ENCODE assay signal across 32 cellular contexts in the genomic region with DNA sequence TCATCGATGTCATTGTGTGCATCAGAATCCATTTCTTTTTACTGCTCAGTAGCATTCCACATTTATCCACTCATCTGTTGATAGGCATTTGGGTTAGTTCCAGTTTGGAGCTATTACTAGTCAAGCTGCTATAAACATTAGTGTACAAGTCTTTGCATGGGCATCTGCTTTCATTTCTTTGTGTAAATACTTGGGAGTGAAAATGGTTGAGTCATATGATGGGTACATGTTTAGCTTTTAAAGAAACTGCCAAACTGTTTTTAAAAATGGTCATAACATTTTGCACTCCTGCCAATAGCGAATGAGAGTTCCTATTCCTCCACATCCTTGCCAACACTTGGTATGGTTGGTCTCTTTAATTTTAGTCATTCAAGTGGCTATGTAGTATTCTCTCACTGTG. TPM values are rescaled to one million over a fixed set of nuclear protein-coding genes. Genes with fewer than 3 reads are reported as not detected.
DNase-seq lines count a peak whose midpoint lies in the region; FAIRE-seq and TF ChIP-seq lines count a peak whose summit lies in the region.
"Had no signal": no experiment of that assay in that cellular context is flagged by ENCODE, and none has a peak within 500 bp of the region (broad histone marks: within the 10 kb centered on the region; RNA-seq: fewer than 3 reads in every experiment).

No MANE protein-coding gene starts in this region.

- FAIRE-seq in H54 (lab: Jason Lieb, UNC), result no peak
- FAIRE-seq: frontal cortex had no signal

- H3F3A ChIP-seq in smooth muscle cell (ENCODE audit: low read depth), result no peaks in the 10 kb centered on the region

- H3K36me3 ChIP-seq in smooth muscle cell (ENCODE audit: low read depth), result no peaks in the 10 kb centered on the region
- H3K36me3 ChIP-seq: adrenal gland, cardiac muscle cell had no signal

- peak overlapping the region; percentile 46 for H3K27ac ChIP-seq in smooth muscle cell (ENCODE audit: low read depth)
- H3K27ac ChIP-seq: adrenal gland, cardiac muscle cell, SK-N-MC, testis had no signal

- H3K4me2 ChIP-seq in smooth muscle cell, result no peak overlapping the region

- H4K20me1 ChIP-seq in smooth muscle cell (ENCODE audit: low read depth), result no peaks in the 10 kb centered on the region

- H3K79me2 ChIP-seq in smooth muscle cell (ENCODE audit: low read depth), result no peaks in the 10 kb centered on the region

- H3K4me1 ChIP-seq in smooth muscle cell (ENCODE audit: low read depth), result peaks cover 2% of the 10 kb centered on the region
- H3K4me1 ChIP-seq: adrenal gland, testis had no signal

- H3K9ac ChIP-seq in smooth muscle cell (ENCODE audit: low read depth), result no peak overlapping the region

- H3K27me3 ChIP-seq in smooth muscle cell (ENCODE audit: low read depth), result no peaks in the 10 kb centered on the region
- H3K27me3 ChIP-seq: adrenal gland, cardiac muscle cell, testis had no signal

- TF ChIP-seq CTCF in fibroblast of mammary gland (conservative IDR thresholded peaks at IDR 0.05; ENCODE audit: control insufficient read depth, insufficient read depth, low read depth, low read length) (no peak), smooth muscle cell (IDR thresholded peaks at IDR 0.05; ENCODE audit: borderline replicate concordance, insufficient read depth, poor library complexity, severe bottlenecking) (no peak)

- no peak overlapping the region for H2AFZ ChIP-seq in smooth muscle cell (ENCODE audit: low read depth)

- H3K4me3 ChIP-seq in fibroblast of mammary gland (ENCODE audit: control insufficient read depth, low read depth, low read length) (no peak overlapping the region), smooth muscle cell (no peak overlapping the region)
- H3K4me3 ChIP-seq: adrenal gland, cardiac muscle cell, SK-N-MC had no signal

- no peak for TF ChIP-seq POLR2A in H54 (IDR thresholded peaks at IDR 0.05; ENCODE audit: low read depth, low read length)

- peak; percentile 15 for DNase-seq in HS-5 (ENCODE audit: low read depth)
- peak; percentile 86 for DNase-seq in amniotic epithelial cell (ENCODE audit: low read depth)
- DNase-seq in fibroblast of mammary gland (ENCODE audit: low read depth), result peak; percentile 60
- DNase-seq in smooth muscle cell (lab: John Stamatoyannopoulos, UW; ENCODE audit: unreplicated experiment), result no peak
- no peak for DNase-seq in NCI-H748 treated with DMSO at 0.1 percent for 48 hours (lab: John Stamatoyannopoulos, UW)
- DNase-seq in H54 (ENCODE audit: insufficient read length, low spot score), result no peak
- DNase-seq in cerebellum (ENCODE audit: low spot score), result no peak
- DNase-seq: activated CD4-positive, alpha-beta T cell treated with anti-CD3 and anti-CD28 coated beads for 36 hours; activated CD8-positive, alpha-beta memory T cell treated with anti-CD3 and anti-CD28 coated beads for 24 hours; activated naive CD4-positive, alpha-beta T cell; activated T-cell treated with anti-CD3 and anti-CD28 coated beads, Interleukin-2, amount 50 U/mL, for 4 hours; adrenal gland; CD4-positive, CD25-positive, alpha-beta regulatory T cell; cortex of kidney; endodermal cell; immature natural killer cell; KBM-7; left ventricle myocardium superior; midbrain; NCI-H2171 treated with DMSO at 0.1 percent for 48 hours; NCI-H526 treated with DMSO at 0.1 percent for 48 hours; retina; stimulated activated CD4-positive, alpha-beta T cell treated with anti-CD3 and anti-CD28 coated beads, Interleukin-4, amount 100 ng/mL, for 24 hours; stimulated activated naive CD4-positive, alpha-beta T cell; T-helper 2 cell; testis had no signal

- no peaks in the 10 kb centered on the region for H3K9me3 ChIP-seq in smooth muscle cell (replicated peaks; ENCODE audit: low read depth)
- H3K9me3 ChIP-seq: testis had no signal

- WGBS in smooth muscle cell (ENCODE audit: low lambda C conversion rate), result 52% methylated on average over 2 of the region's 2 CpGs

RNA-seq across cellular contexts. Expression of a gene that starts 21.2 kb away (rescaled TPM):
- total RNA-seq in smooth muscle cell (3.5 and 7.0 TPM in 2 replicates), cerebellum (0.36 TPM)
- polyA plus RNA-seq in smooth muscle cell, result 5.8 and 7.0 TPM in 2 replicates
- total RNA-seq: activated CD4-positive, alpha-beta T cell treated with anti-CD3 and anti-CD28 coated beads for 36 hours; activated T-cell treated with anti-CD3 and anti-CD28 coated beads, Interleukin-2, amount 50 U/mL, for 4 hours; adrenal gland; cardiac muscle cell; CD4-positive, CD25-positive, alpha-beta regulatory T cell; G401; left ventricle myocardium superior; natural killer cell treated with Interleukin-12 subunit alpha and Interleukin-12 subunit beta and Interleukin-15 and Interleukin-18, amount 100 ng/mL, for 72 hours; osteocyte had no signal
- polyA plus RNA-seq: adrenal gland; cardiac muscle cell; CD4-positive, CD25-positive, alpha-beta regulatory T cell; immature natural killer cell had no signal

Comparison
In these comparisons a context has a peak if more than half of its experiments do, and no peak if none do; other contexts are left out.
1. DNase-seq: peak in HS-5 (single experiment), amniotic epithelial cell (single experiment) and fibroblast of mammary gland (single experiment); none in smooth muscle cell (single experiment), NCI-H748 treated with DMSO at 0.1 percent for 48 hours (single experiment), H54 (single experiment) and cerebellum (single experiment).